Comparison of ENCODE assay signal across 1 cellular context in the genomic region with DNA sequence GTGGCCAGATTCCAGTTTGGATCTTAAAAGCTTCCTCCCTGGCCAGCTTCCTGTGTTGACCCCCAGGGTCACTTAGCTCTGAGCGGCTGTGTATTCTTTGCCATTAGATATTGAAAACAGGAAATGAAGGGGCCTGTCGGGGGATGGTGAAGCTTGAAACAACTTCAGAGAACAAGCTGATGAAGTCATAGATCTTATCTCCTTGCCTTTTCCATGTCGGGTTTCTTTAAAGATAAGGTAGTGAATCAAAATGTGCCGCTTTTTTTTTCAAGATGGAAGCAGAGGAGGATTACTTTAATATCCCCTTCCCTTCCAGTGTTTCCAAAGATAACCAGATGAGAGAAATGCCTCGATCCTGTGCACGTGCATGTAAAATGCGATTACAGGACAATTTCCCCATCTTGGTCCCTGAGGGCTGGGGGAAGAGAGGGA.
TF ChIP-seq lines count a peak whose summit lies in the region.

No MANE protein-coding gene starts in this region.

TF ChIP-seq in K562, 482 proteins besides CTCF, POLR2A, EP300 and RAD21 (continued from another document):
- TF ChIP-seq, protein P1, sequence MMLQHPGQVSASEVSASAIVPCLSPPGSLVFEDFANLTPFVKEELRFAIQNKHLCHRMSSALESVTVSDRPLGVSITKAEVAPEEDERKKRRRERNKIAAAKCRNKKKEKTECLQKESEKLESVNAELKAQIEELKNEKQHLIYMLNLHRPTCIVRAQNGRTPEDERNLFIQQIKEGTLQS (IDR thresholded peaks at IDR 0.05) = peak; percentile 44; the same call in 1 of the 2 replicates
- TF ChIP-seq, protein P1 (CRISPR knock-in tag; conservative IDR thresholded peaks at IDR 0.05) = no peak
- TF ChIP-seq CBX2 (IDR thresholded peaks at IDR 0.05; ENCODE audit: insufficient read depth, low read length, poor library complexity, severe bottlenecking) = no peak
- 0 out of 2 replicates have a peak, but pooled peaks have one; percentile 7 for TF ChIP-seq TAL1 (IDR thresholded peaks at IDR 0.05)
- no peak for TF ChIP-seq MCM3 (IDR thresholded peaks at IDR 0.05)
- TF ChIP-seq POLR2AphosphoS5 (IDR thresholded peaks at IDR 0.05; ENCODE audit: control insufficient read depth, insufficient read depth, low read depth, low read length) = no peak
- no peak for TF ChIP-seq ZNF766 (CRISPR knock-in tag; conservative IDR thresholded peaks at IDR 0.05)
- TF ChIP-seq FOXJ3 (CRISPR knock-in tag; IDR thresholded peaks at IDR 0.05) = no peak
- TF ChIP-seq CHCHD3 (CRISPR knock-in tag; IDR thresholded peaks at IDR 0.05) = no peak
- TF ChIP-seq RBM25 (IDR thresholded peaks at IDR 0.05; ENCODE audit: low read depth, low read length, severe bottlenecking) = no peak
- TF ChIP-seq TAF15 (IDR thresholded peaks at IDR 0.05; ENCODE audit: low read depth, low read length) = no peak
- TF ChIP-seq FOSL1 (tag; conservative IDR thresholded peaks at IDR 0.05) = peak; percentile 57
- TF ChIP-seq ZNF436 (CRISPR knock-in tag; IDR thresholded peaks at IDR 0.05) = no peak
- no peak for TF ChIP-seq CEBPG (CRISPR knock-in tag; IDR thresholded peaks at IDR 0.05)
- no peak for TF ChIP-seq CEBPG (tag; conservative IDR thresholded peaks at IDR 0.05 in 1 of 2, IDR thresholded peaks at IDR 0.05 in 1 of 2)
- no peak for TF ChIP-seq ZNF75A (CRISPR knock-in tag; IDR thresholded peaks at IDR 0.05)
- peak; percentile 44; the same call in 1 of the 2 replicates for TF ChIP-seq BHLHE40 (IDR thresholded peaks at IDR 0.05; ENCODE audit: low read length)
- no peak for TF ChIP-seq PTBP1 (IDR thresholded peaks at IDR 0.05; ENCODE audit: low read depth, low read length)
- TF ChIP-seq ATF1 (CRISPR knock-in tag; IDR thresholded peaks at IDR 0.05) = no peak
- no peak for TF ChIP-seq ATF1 (tag; IDR thresholded peaks at IDR 0.05)
- no peak for TF ChIP-seq POLR3A (IDR thresholded peaks at IDR 0.05; ENCODE audit: borderline replicate concordance, extremely low read depth, insufficient read depth, insufficient read length)
- TF ChIP-seq JUN (IDR thresholded peaks at IDR 0.05; ENCODE audit: borderline replicate concordance, low read depth, low read length) = 0 out of 2 replicates have a peak, but pooled peaks have one; percentile 26
- TF ChIP-seq JUN (CRISPR knock-in tag; IDR thresholded peaks at IDR 0.05; ENCODE audit: borderline replicate concordance) = no peak
- TF ChIP-seq SOX6 (IDR thresholded peaks at IDR 0.05) = peak; percentile 19; the same call in 1 of the 2 replicates
- no peak for TF ChIP-seq RFX5 (IDR thresholded peaks at IDR 0.05; ENCODE audit: low read depth, low read length)
- no peak for TF ChIP-seq NR2C1 (IDR thresholded peaks at IDR 0.05)
- no peak for TF ChIP-seq NR2C1 (tag; IDR thresholded peaks at IDR 0.05)
- TF ChIP-seq HLTF (IDR thresholded peaks at IDR 0.05) = no peak
- TF ChIP-seq GABPA (tag; conservative IDR thresholded peaks at IDR 0.05; ENCODE audit: low read depth) = peak; percentile 71
- no peak for TF ChIP-seq HNRNPK (IDR thresholded peaks at IDR 0.05; ENCODE audit: low read depth, low read length, poor library complexity, severe bottlenecking)
- no peak for TF ChIP-seq SMAD3 (CRISPR knock-in tag; conservative IDR thresholded peaks at IDR 0.05)
- TF ChIP-seq CBFA2T3 (IDR thresholded peaks at IDR 0.05) = 0 out of 2 replicates have a peak, but pooled peaks have one; percentile 7
- TF ChIP-seq CREBBP (IDR thresholded peaks at IDR 0.05; ENCODE audit: low read depth, low read length) = no peak
- TF ChIP-seq, protein P2, sequence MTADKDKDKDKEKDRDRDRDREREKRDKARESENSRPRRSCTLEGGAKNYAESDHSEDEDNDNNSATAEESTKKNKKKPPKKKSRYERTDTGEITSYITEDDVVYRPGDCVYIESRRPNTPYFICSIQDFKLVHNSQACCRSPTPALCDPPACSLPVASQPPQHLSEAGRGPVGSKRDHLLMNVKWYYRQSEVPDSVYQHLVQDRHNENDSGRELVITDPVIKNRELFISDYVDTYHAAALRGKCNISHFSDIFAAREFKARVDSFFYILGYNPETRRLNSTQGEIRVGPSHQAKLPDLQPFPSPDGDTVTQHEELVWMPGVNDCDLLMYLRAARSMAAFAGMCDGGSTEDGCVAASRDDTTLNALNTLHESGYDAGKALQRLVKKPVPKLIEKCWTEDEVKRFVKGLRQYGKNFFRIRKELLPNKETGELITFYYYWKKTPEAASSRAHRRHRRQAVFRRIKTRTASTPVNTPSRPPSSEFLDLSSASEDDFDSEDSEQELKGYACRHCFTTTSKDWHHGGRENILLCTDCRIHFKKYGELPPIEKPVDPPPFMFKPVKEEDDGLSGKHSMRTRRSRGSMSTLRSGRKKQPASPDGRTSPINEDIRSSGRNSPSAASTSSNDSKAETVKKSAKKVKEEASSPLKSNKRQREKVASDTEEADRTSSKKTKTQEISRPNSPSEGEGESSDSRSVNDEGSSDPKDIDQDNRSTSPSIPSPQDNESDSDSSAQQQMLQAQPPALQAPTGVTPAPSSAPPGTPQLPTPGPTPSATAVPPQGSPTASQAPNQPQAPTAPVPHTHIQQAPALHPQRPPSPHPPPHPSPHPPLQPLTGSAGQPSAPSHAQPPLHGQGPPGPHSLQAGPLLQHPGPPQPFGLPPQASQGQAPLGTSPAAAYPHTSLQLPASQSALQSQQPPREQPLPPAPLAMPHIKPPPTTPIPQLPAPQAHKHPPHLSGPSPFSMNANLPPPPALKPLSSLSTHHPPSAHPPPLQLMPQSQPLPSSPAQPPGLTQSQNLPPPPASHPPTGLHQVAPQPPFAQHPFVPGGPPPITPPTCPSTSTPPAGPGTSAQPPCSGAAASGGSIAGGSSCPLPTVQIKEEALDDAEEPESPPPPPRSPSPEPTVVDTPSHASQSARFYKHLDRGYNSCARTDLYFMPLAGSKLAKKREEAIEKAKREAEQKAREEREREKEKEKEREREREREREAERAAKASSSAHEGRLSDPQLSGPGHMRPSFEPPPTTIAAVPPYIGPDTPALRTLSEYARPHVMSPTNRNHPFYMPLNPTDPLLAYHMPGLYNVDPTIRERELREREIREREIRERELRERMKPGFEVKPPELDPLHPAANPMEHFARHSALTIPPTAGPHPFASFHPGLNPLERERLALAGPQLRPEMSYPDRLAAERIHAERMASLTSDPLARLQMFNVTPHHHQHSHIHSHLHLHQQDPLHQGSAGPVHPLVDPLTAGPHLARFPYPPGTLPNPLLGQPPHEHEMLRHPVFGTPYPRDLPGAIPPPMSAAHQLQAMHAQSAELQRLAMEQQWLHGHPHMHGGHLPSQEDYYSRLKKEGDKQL (CRISPR knock-in tag; IDR thresholded peaks at IDR 0.05; ENCODE audit: borderline replicate concordance) = no peak
- TF ChIP-seq JUND (IDR thresholded peaks at IDR 0.05; ENCODE audit: borderline replicate concordance, low read depth, low read length) = peak; percentile 57; the same call in 1 of the 2 replicates
- peak; percentile 49; the same call in 1 of the 3 replicates for TF ChIP-seq JUND (tag; IDR thresholded peaks at IDR 0.05; ENCODE audit: borderline replicate concordance, low read depth, low read length)
TF ChIP-seq in K562: peak in this region for 13.
